In the genomic region with DNA sequence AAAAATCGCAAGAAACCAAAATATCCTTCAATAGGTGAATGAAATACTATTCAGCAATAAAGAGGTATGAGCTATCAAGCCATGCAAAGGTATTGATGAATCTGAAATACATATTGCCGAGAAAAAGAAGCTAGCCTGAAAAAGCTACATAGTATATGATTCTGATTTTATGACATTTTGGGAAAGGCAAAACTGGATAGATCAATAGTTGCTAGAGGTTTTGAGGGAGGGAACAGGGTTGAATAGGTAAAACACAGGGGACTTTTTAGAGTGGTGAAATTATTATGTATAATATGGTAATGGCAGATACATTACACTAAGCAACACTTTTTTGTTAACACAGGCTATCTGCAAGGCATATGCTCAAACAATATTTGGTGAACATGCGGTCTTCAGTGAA, we compare ENCODE assay signal across 9 cellular contexts.
"Had no signal": no experiment of that assay in that cellular context is flagged by ENCODE, and none has a peak within 500 bp of the region (broad histone marks: within the 10 kb centered on the region; RNA-seq: fewer than 3 reads in every experiment).

No MANE protein-coding gene starts in this region.

- H2AFZ ChIP-seq: GM23248, GM23338 had no signal

- H3K9ac ChIP-seq: GM23248 had no signal

- DNase-seq: GM23248, GOT3, H7, H9, HCEC 1CT, HFFc6 had no signal

- H3K4me3 ChIP-seq: GM23248, GM23338, HAP-1 had no signal

- H3K9me3 Mint-ChIP-seq: GM23338, H9, HFFc6 had no signal

- FAIRE-seq: H54 had no signal

- H3K27ac ChIP-seq: GM23248 had no signal

- H3K4me2 ChIP-seq: GM23338 had no signal

- H3K36me3 ChIP-seq: HAP-1 had no signal

- H3K27ac Mint-ChIP-seq: GM23338, H9, HFFc6 had no signal

- H3K9me3 ChIP-seq: HAP-1 had no signal

- H3K4me3 Mint-ChIP-seq: GM23338, H9, HFFc6 had no signal
